ENCODE assay signal across 2 cellular contexts in genomic region chr1:179926494-179927205, GRCh38.
TF ChIP-seq lines count a peak whose summit lies in the region.

No MANE protein-coding gene starts in this region.

TF ChIP-seq in IMR-90, 13 proteins besides CTCF, POLR2A, EP300 and RAD21:
- TF ChIP-seq MAZ (IDR thresholded peaks at IDR 0.05; ENCODE audit: borderline replicate concordance, low read depth, low read length) (no peak), FOS (IDR thresholded peaks at IDR 0.05; ENCODE audit: low read depth, low read length) (peak; percentile 96), CEBPB (IDR thresholded peaks at IDR 0.05; ENCODE audit: low read depth, low read length) (peak; percentile 86), MAFK (IDR thresholded peaks at IDR 0.05; ENCODE audit: low read depth, low read length) (peak; percentile 51)

TF ChIP-seq in WTC11, 78 proteins besides CTCF, POLR2A, EP300 and RAD21:
- TF ChIP-seq KAT7 (CRISPR knock-in tag; IDR thresholded peaks at IDR 0.05; ENCODE audit: borderline replicate concordance): no peak
- no peak for TF ChIP-seq SOX15 (CRISPR knock-in tag; IDR thresholded peaks at IDR 0.05)
- no peak for TF ChIP-seq TP53 (CRISPR knock-in tag; IDR thresholded peaks at IDR 0.05)
- TF ChIP-seq CBFB (CRISPR knock-in tag; IDR thresholded peaks at IDR 0.05; ENCODE audit: low read depth): no peak
- TF ChIP-seq OVOL2 (CRISPR knock-in tag; IDR thresholded peaks at IDR 0.05; ENCODE audit: borderline replicate concordance): no peak
- TF ChIP-seq RORB (CRISPR knock-in tag; IDR thresholded peaks at IDR 0.05): no peak
- TF ChIP-seq SMAD4 (CRISPR knock-in tag; IDR thresholded peaks at IDR 0.05): no peak
- no peak for TF ChIP-seq NFE2L1 (CRISPR knock-in tag; IDR thresholded peaks at IDR 0.05)
